ENCODE assay signal across 1 cellular context in the genomic region with DNA sequence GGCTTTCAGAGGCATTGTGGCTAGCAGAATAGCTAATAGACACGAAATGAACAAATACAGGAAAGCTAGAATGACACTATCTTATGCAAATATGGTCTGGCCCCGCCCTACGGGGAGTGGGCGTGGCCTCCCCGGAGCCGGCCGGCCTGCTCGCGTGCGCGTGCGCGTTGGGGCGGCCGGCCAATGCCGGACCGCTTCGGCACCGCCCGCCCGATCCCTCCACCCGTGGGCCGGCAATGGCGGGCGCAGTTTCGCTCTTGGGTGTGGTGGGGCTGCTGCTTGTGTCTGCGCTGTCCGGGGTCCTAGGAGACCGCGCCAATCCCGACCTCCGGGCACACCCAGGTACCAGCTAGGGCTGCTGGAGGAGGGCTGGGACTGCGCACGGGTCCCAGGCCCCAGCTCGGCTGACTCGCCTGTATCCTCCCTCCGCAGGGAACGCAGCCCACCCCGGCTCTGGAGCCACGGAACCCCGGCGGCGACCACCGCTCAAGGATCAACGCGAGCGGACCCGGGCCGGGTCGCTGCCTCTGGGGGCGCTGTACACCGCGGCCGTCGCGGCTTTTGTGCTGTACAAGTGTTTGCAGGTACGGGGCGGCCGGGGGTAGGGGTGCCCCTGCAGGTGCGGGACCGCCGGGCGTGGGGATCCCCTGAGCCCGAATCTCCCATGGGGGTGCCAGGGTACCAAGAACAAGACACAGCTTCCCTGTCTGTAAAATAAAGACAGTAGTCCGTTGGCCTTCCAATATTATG.
A peak's percentile ranks its signal among the peaks of the same experiment; 100 is the strongest.
TF ChIP-seq lines count a peak whose summit lies in the region.

A gene with protein sequence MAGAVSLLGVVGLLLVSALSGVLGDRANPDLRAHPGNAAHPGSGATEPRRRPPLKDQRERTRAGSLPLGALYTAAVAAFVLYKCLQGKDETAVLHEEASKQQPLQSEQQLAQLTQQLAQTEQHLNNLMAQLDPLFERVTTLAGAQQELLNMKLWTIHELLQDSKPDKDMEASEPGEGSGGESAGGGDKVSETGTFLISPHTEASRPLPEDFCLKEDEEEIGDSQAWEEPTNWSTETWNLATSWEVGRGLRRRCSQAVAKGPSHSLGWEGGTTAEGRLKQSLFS (plus strand): TSS at position 149 of the 750 bp plus-strand sequence. CDS start 88 bp downstream, at position 237.

TF ChIP-seq in K562, 482 proteins besides CTCF, POLR2A, EP300 and RAD21 (continued from another document and continues in another):
- TF ChIP-seq PHF8 (IDR thresholded peaks at IDR 0.05; ENCODE audit: borderline replicate concordance, low read length), result peak; percentile 81; the same call in 1 of the 2 replicates
- TF ChIP-seq, protein P1, sequence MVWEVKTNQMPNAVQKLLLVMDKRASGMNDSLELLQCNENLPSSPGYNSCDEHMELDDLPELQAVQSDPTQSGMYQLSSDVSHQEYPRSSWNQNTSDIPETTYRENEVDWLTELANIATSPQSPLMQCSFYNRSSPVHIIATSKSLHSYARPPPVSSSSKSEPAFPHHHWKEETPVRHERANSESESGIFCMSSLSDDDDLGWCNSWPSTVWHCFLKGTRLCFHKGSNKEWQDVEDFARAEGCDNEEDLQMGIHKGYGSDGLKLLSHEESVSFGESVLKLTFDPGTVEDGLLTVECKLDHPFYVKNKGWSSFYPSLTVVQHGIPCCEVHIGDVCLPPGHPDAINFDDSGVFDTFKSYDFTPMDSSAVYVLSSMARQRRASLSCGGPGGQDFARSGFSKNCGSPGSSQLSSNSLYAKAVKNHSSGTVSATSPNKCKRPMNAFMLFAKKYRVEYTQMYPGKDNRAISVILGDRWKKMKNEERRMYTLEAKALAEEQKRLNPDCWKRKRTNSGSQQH (CRISPR knock-in tag; IDR thresholded peaks at IDR 0.05), result 0 out of 2 replicates have a peak, but pooled peaks have one; percentile 46
- TF ChIP-seq, protein P2, sequence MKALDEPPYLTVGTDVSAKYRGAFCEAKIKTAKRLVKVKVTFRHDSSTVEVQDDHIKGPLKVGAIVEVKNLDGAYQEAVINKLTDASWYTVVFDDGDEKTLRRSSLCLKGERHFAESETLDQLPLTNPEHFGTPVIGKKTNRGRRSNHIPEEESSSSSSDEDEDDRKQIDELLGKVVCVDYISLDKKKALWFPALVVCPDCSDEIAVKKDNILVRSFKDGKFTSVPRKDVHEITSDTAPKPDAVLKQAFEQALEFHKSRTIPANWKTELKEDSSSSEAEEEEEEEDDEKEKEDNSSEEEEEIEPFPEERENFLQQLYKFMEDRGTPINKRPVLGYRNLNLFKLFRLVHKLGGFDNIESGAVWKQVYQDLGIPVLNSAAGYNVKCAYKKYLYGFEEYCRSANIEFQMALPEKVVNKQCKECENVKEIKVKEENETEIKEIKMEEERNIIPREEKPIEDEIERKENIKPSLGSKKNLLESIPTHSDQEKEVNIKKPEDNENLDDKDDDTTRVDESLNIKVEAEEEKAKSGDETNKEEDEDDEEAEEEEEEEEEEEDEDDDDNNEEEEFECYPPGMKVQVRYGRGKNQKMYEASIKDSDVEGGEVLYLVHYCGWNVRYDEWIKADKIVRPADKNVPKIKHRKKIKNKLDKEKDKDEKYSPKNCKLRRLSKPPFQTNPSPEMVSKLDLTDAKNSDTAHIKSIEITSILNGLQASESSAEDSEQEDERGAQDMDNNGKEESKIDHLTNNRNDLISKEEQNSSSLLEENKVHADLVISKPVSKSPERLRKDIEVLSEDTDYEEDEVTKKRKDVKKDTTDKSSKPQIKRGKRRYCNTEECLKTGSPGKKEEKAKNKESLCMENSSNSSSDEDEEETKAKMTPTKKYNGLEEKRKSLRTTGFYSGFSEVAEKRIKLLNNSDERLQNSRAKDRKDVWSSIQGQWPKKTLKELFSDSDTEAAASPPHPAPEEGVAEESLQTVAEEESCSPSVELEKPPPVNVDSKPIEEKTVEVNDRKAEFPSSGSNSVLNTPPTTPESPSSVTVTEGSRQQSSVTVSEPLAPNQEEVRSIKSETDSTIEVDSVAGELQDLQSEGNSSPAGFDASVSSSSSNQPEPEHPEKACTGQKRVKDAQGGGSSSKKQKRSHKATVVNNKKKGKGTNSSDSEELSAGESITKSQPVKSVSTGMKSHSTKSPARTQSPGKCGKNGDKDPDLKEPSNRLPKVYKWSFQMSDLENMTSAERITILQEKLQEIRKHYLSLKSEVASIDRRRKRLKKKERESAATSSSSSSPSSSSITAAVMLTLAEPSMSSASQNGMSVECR (CRISPR knock-in tag; IDR thresholded peaks at IDR 0.05), result peak; percentile 24; the same call in 1 of the 2 replicates
- peak; percentile 58 for TF ChIP-seq POLR2B (IDR thresholded peaks at IDR 0.05; ENCODE audit: low read depth, partially characterized antibody)
- TF ChIP-seq ZBTB17 (CRISPR knock-in tag; IDR thresholded peaks at IDR 0.05), result no peak
- no peak for TF ChIP-seq JUNB (CRISPR knock-in tag; conservative IDR thresholded peaks at IDR 0.05)
- peak; percentile 46; the same call in 1 of the 2 replicates for TF ChIP-seq CTBP1 (IDR thresholded peaks at IDR 0.05; ENCODE audit: borderline replicate concordance)
- peak; percentile 59; the same call in 1 of the 2 replicates for TF ChIP-seq KLF1 (tag; IDR thresholded peaks at IDR 0.05)
- no peak for TF ChIP-seq NCOR1 (IDR thresholded peaks at IDR 0.05)
- no peak for TF ChIP-seq ZNF436 (CRISPR knock-in tag; IDR thresholded peaks at IDR 0.05)
- no peak for TF ChIP-seq FOXK2 (conservative IDR thresholded peaks at IDR 0.05 in 1 of 2, IDR thresholded peaks at IDR 0.05 in 1 of 2; ENCODE audit: low read depth in 2 of 2)
- TF ChIP-seq, protein P3, sequence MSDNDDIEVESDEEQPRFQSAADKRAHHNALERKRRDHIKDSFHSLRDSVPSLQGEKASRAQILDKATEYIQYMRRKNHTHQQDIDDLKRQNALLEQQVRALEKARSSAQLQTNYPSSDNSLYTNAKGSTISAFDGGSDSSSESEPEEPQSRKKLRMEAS (CRISPR knock-in tag; IDR thresholded peaks at IDR 0.05), result peak; percentile 18; the same call in 1 of the 2 replicates
- peak; percentile 23 for TF ChIP-seq PHF20 (IDR thresholded peaks at IDR 0.05; ENCODE audit: partially characterized antibody)
- TF ChIP-seq TEAD1 (CRISPR knock-in tag; IDR thresholded peaks at IDR 0.05), result 0 out of 4 replicates have a peak, but pooled peaks of 1 of the 2 experiments have one; percentile 62
- 0 out of 2 replicates have a peak, but pooled peaks have one; percentile 33 for TF ChIP-seq HDAC2 (IDR thresholded peaks at IDR 0.05)
- TF ChIP-seq, protein P4, sequence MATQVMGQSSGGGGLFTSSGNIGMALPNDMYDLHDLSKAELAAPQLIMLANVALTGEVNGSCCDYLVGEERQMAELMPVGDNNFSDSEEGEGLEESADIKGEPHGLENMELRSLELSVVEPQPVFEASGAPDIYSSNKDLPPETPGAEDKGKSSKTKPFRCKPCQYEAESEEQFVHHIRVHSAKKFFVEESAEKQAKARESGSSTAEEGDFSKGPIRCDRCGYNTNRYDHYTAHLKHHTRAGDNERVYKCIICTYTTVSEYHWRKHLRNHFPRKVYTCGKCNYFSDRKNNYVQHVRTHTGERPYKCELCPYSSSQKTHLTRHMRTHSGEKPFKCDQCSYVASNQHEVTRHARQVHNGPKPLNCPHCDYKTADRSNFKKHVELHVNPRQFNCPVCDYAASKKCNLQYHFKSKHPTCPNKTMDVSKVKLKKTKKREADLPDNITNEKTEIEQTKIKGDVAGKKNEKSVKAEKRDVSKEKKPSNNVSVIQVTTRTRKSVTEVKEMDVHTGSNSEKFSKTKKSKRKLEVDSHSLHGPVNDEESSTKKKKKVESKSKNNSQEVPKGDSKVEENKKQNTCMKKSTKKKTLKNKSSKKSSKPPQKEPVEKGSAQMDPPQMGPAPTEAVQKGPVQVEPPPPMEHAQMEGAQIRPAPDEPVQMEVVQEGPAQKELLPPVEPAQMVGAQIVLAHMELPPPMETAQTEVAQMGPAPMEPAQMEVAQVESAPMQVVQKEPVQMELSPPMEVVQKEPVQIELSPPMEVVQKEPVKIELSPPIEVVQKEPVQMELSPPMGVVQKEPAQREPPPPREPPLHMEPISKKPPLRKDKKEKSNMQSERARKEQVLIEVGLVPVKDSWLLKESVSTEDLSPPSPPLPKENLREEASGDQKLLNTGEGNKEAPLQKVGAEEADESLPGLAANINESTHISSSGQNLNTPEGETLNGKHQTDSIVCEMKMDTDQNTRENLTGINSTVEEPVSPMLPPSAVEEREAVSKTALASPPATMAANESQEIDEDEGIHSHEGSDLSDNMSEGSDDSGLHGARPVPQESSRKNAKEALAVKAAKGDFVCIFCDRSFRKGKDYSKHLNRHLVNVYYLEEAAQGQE (CRISPR knock-in tag; IDR thresholded peaks at IDR 0.05; ENCODE audit: low read depth), result peak; percentile 76; the same call in 1 of the 2 replicates
- TF ChIP-seq, protein P5, sequence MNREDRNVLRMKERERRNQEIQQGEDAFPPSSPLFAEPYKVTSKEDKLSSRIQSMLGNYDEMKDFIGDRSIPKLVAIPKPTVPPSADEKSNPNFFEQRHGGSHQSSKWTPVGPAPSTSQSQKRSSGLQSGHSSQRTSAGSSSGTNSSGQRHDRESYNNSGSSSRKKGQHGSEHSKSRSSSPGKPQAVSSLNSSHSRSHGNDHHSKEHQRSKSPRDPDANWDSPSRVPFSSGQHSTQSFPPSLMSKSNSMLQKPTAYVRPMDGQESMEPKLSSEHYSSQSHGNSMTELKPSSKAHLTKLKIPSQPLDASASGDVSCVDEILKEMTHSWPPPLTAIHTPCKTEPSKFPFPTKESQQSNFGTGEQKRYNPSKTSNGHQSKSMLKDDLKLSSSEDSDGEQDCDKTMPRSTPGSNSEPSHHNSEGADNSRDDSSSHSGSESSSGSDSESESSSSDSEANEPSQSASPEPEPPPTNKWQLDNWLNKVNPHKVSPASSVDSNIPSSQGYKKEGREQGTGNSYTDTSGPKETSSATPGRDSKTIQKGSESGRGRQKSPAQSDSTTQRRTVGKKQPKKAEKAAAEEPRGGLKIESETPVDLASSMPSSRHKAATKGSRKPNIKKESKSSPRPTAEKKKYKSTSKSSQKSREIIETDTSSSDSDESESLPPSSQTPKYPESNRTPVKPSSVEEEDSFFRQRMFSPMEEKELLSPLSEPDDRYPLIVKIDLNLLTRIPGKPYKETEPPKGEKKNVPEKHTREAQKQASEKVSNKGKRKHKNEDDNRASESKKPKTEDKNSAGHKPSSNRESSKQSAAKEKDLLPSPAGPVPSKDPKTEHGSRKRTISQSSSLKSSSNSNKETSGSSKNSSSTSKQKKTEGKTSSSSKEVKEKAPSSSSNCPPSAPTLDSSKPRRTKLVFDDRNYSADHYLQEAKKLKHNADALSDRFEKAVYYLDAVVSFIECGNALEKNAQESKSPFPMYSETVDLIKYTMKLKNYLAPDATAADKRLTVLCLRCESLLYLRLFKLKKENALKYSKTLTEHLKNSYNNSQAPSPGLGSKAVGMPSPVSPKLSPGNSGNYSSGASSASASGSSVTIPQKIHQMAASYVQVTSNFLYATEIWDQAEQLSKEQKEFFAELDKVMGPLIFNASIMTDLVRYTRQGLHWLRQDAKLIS (CRISPR knock-in tag; IDR thresholded peaks at IDR 0.05), result 0 out of 2 replicates have a peak, but pooled peaks have one; percentile 37
- TF ChIP-seq, protein P6, sequence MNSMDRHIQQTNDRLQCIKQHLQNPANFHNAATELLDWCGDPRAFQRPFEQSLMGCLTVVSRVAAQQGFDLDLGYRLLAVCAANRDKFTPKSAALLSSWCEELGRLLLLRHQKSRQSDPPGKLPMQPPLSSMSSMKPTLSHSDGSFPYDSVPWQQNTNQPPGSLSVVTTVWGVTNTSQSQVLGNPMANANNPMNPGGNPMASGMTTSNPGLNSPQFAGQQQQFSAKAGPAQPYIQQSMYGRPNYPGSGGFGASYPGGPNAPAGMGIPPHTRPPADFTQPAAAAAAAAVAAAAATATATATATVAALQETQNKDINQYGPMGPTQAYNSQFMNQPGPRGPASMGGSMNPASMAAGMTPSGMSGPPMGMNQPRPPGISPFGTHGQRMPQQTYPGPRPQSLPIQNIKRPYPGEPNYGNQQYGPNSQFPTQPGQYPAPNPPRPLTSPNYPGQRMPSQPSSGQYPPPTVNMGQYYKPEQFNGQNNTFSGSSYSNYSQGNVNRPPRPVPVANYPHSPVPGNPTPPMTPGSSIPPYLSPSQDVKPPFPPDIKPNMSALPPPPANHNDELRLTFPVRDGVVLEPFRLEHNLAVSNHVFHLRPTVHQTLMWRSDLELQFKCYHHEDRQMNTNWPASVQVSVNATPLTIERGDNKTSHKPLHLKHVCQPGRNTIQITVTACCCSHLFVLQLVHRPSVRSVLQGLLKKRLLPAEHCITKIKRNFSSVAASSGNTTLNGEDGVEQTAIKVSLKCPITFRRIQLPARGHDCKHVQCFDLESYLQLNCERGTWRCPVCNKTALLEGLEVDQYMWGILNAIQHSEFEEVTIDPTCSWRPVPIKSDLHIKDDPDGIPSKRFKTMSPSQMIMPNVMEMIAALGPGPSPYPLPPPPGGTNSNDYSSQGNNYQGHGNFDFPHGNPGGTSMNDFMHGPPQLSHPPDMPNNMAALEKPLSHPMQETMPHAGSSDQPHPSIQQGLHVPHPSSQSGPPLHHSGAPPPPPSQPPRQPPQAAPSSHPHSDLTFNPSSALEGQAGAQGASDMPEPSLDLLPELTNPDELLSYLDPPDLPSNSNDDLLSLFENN (IDR thresholded peaks at IDR 0.05; ENCODE audit: low read depth in 2 of 2, low read length in 2 of 2), result 0 out of 4 replicates have a peak, but pooled peaks of 1 of the 2 experiments have one; percentile 15
- 0 out of 2 replicates have a peak, but pooled peaks have one; percentile 21 for TF ChIP-seq SMARCA4 (IDR thresholded peaks at IDR 0.05)
- TF ChIP-seq SAP30 (IDR thresholded peaks at IDR 0.05; ENCODE audit: borderline replicate concordance, insufficient read depth, low read depth, low read length, poor library complexity, severe bottlenecking), result no peak
- TF ChIP-seq ZEB2 (IDR thresholded peaks at IDR 0.05), result 0 out of 2 replicates have a peak, but pooled peaks have one; percentile 25
- TF ChIP-seq, protein P7, sequence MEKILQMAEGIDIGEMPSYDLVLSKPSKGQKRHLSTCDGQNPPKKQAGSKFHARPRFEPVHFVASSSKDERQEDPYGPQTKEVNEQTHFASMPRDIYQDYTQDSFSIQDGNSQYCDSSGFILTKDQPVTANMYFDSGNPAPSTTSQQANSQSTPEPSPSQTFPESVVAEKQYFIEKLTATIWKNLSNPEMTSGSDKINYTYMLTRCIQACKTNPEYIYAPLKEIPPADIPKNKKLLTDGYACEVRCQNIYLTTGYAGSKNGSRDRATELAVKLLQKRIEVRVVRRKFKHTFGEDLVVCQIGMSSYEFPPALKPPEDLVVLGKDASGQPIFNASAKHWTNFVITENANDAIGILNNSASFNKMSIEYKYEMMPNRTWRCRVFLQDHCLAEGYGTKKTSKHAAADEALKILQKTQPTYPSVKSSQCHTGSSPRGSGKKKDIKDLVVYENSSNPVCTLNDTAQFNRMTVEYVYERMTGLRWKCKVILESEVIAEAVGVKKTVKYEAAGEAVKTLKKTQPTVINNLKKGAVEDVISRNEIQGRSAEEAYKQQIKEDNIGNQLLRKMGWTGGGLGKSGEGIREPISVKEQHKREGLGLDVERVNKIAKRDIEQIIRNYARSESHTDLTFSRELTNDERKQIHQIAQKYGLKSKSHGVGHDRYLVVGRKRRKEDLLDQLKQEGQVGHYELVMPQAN (IDR thresholded peaks at IDR 0.05; ENCODE audit: borderline replicate concordance), result peak; percentile 35; the same call in 1 of the 2 replicates
- TF ChIP-seq ERF (CRISPR knock-in tag; IDR thresholded peaks at IDR 0.05), result peak; percentile 50; the same call in 1 of the 2 replicates
- no peak for TF ChIP-seq SMAD4 (CRISPR knock-in tag; conservative IDR thresholded peaks at IDR 0.05)
- peak; percentile 96 for TF ChIP-seq NRF1 (conservative IDR thresholded peaks at IDR 0.05 in 1 of 2, IDR thresholded peaks at IDR 0.05 in 1 of 2)
- no peak for TF ChIP-seq ZNF232 (CRISPR knock-in tag; IDR thresholded peaks at IDR 0.05)
- TF ChIP-seq RFX7 (CRISPR knock-in tag; IDR thresholded peaks at IDR 0.05), result no peak
